In the genomic region with DNA sequence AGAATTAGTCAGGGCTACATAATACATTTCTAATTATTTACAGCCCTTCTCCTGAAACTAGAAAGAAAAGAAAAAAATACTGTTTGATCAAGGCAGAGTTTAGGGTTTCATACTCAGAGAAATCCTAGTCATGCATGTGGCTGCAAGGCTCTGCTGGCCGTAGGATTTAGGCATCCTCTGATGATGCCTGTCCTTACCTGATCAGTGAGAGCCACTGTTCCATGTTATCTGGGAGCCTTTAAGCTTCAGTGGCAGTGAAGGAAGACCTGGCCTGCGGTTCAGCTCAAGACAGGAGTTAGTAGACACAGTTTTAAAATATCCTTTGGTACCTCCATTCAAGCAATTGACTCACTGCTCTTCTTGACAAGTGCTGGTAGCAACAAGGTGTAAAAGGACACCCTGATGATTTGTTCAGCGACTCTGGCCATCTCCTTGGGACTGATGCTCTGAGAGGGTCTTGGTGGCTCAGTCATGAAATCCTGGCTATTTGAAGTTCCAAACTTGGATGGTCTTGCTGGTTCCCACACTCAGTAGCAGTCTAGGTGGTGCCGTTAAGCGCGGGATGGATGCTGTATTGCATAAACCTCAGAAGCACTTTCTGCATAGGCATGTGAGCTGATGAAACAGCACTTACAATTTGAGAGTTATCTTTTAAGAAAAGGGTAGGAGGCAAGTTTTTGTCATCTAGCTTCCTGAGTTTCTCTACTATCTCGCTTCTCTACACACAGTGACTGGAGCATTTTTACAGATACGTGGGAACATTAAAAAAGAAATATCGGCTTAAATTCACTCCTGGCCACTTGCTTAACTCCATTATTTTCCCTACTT, we compare ENCODE assay signal across 17 cellular contexts.
DNase-seq lines count a peak whose midpoint lies in the region; ATAC-seq and TF ChIP-seq lines count a peak whose summit lies in the region.
"Had no signal": no experiment of that assay in that cellular context is flagged by ENCODE, and none has a peak within 500 bp of the region (broad histone marks: within the 10 kb centered on the region; RNA-seq: fewer than 3 reads in every experiment).

No MANE protein-coding gene starts in this region.

- no peak for DNase-seq in activated CD4-positive, alpha-beta T cell treated with anti-CD3 and anti-CD28 coated beads, Interleukin-2, amount 10 ng/mL, durations not matched to agents 24 days and 14 days
- no peak for DNase-seq in activated CD4-positive, alpha-beta T cell treated with anti-CD3 and anti-CD28 coated beads, Interleukin-2, amount 50 U/mL, for 1 hour
- DNase-seq in activated B cell treated with CpG ODN at 0.5 μM for 24 hours: no peak
- peak; percentile 71 for DNase-seq in fibroblast of villous mesenchyme (ENCODE audit: low read depth)
- DNase-seq in stimulated activated naive B cell treated with anti-CD40 and anti-IgM and Interleukin-4, amounts not matched to agents 10 μg/mL and 1 μg/mL and 100 μg/mL, for 72 hours: no peak
- no peak for DNase-seq in kidney glomerular epithelial cell (lab: John Stamatoyannopoulos, UW)
- no peak for DNase-seq in activated T-helper 1 cell treated with anti-CD3 and anti-CD28 coated beads, Interleukin-12 subunit alpha, Interleukin-12 subunit beta, Interleukin-2, Interleukin-4 antibody, amounts not matched to agents 30 ng/mL and 10 ng/mL and 1 ng/mL, durations not matched to agents 14 hours and 24 hours and 36 hours (ENCODE audit: low spot score)
- DNase-seq: activated CD4-positive, alpha-beta memory T cell treated with anti-CD3 and anti-CD28 coated beads, Interleukin-2, amount 10 ng/mL, durations not matched to agents 7 days and 5 days; CD4-positive, alpha-beta memory T cell; esophagus squamous epithelium; H9; natural killer cell; NCI-H187 treated with DMSO at 0.1 percent for 48 hours; NCI-H510A had no signal

- no peaks in the 10 kb centered on the region for H3K9me3 Mint-ChIP-seq in activated CD4-positive, alpha-beta T cell treated with anti-CD3 and anti-CD28 coated beads, Interleukin-2, amount 10 ng/mL, durations not matched to agents 24 days and 14 days
- H3K9me3 Mint-ChIP-seq in activated B cell treated with CpG ODN at 0.5 μM for 24 hours: no peaks in the 10 kb centered on the region
- no peaks in the 10 kb centered on the region for H3K9me3 Mint-ChIP-seq in stimulated activated naive B cell treated with anti-CD40 and anti-IgM and Interleukin-4, amounts not matched to agents 10 μg/mL and 1 μg/mL and 100 μg/mL, for 72 hours
- H3K9me3 Mint-ChIP-seq in activated T-helper 1 cell treated with anti-CD3 and anti-CD28 coated beads, Interleukin-12 subunit alpha, Interleukin-12 subunit beta, Interleukin-2, Interleukin-4 antibody, amounts not matched to agents 30 ng/mL and 10 ng/mL and 1 ng/mL, durations not matched to agents 14 hours and 24 hours and 36 hours: no peaks in the 10 kb centered on the region
- H3K9me3 Mint-ChIP-seq: activated CD4-positive, alpha-beta memory T cell treated with anti-CD3 and anti-CD28 coated beads, Interleukin-2, amount 10 ng/mL, durations not matched to agents 7 days and 5 days; CD4-positive, alpha-beta memory T cell; H9; natural killer cell had no signal

- POLR2A ChIA-PET in activated B cell treated with CpG ODN at 0.5 μM for 24 hours (lab: Charles Lee): interaction anchor here (2.4 kb wide), 1 partner anchor 163 kb away, joined by 16 read pairs; the partner anchor contains the start of gene SAMD4A

- H3K36me3 Mint-ChIP-seq in activated CD4-positive, alpha-beta T cell treated with anti-CD3 and anti-CD28 coated beads, Interleukin-2, amount 10 ng/mL, durations not matched to agents 24 days and 14 days (ENCODE audit: low read depth): no peaks in the 10 kb centered on the region
- no peaks in the 10 kb centered on the region for H3K36me3 Mint-ChIP-seq in activated B cell treated with CpG ODN at 0.5 μM for 24 hours (ENCODE audit: low read depth)
- H3K36me3 Mint-ChIP-seq in stimulated activated naive B cell treated with anti-CD40 and anti-IgM and Interleukin-4, amounts not matched to agents 10 μg/mL and 1 μg/mL and 100 μg/mL, for 72 hours: no peaks in the 10 kb centered on the region
- no peaks in the 10 kb centered on the region for H3K36me3 Mint-ChIP-seq in activated T-helper 1 cell treated with anti-CD3 and anti-CD28 coated beads, Interleukin-12 subunit alpha, Interleukin-12 subunit beta, Interleukin-2, Interleukin-4 antibody, amounts not matched to agents 30 ng/mL and 10 ng/mL and 1 ng/mL, durations not matched to agents 14 hours and 24 hours and 36 hours (ENCODE audit: low read depth)
- H3K36me3 Mint-ChIP-seq: CD4-positive, alpha-beta memory T cell; natural killer cell had no signal

- intact Hi-C loops in activated CD4-positive, alpha-beta T cell treated with anti-CD3 and anti-CD28 coated beads, Interleukin-2, amount 10 ng/mL, durations not matched to agents 24 days and 14 days (cut with micrococcal nuclease): no loop called here
- intact Hi-C loops in activated B cell treated with CpG ODN at 0.5 μM for 24 hours (cut with micrococcal nuclease): no loop called here
- intact Hi-C loops in activated T-helper 1 cell treated with anti-CD3 and anti-CD28 coated beads, Interleukin-12 subunit alpha, Interleukin-12 subunit beta, Interleukin-2, Interleukin-4 antibody, amounts not matched to agents 30 ng/mL and 10 ng/mL and 1 ng/mL, durations not matched to agents 14 hours and 24 hours and 36 hours (cut with micrococcal nuclease): loop anchor here (2.0 kb wide), 2 partner anchors 14 kb away; no protein-coding TSS in a partner anchor

- peaks cover 37% of the 10 kb centered on the region for H3K4me1 Mint-ChIP-seq in activated CD4-positive, alpha-beta T cell treated with anti-CD3 and anti-CD28 coated beads, Interleukin-2, amount 10 ng/mL, durations not matched to agents 24 days and 14 days
- H3K4me1 Mint-ChIP-seq in activated B cell treated with CpG ODN at 0.5 μM for 24 hours: peaks cover 22% of the 10 kb centered on the region
- peaks cover 19 to 22% of the 10 kb centered on the region in 2 donors for H3K4me1 Mint-ChIP-seq in stimulated activated naive B cell treated with anti-CD40 and anti-IgM and Interleukin-4, amounts not matched to agents 10 μg/mL and 1 μg/mL and 100 μg/mL, for 72 hours
- H3K4me1 Mint-ChIP-seq in activated T-helper 1 cell treated with anti-CD3 and anti-CD28 coated beads, Interleukin-12 subunit alpha, Interleukin-12 subunit beta, Interleukin-2, Interleukin-4 antibody, amounts not matched to agents 30 ng/mL and 10 ng/mL and 1 ng/mL, durations not matched to agents 14 hours and 24 hours and 36 hours (ENCODE audit: low read depth): peaks cover 33% of the 10 kb centered on the region

- H3K27ac Mint-ChIP-seq in activated CD4-positive, alpha-beta T cell treated with anti-CD3 and anti-CD28 coated beads, Interleukin-2, amount 10 ng/mL, durations not matched to agents 24 days and 14 days: no peak overlapping the region
- H3K27ac Mint-ChIP-seq in activated B cell treated with CpG ODN at 0.5 μM for 24 hours: peak overlapping the region; percentile 44
- peak overlapping the region; percentile 65 for H3K27ac Mint-ChIP-seq in stimulated activated naive B cell treated with anti-CD40 and anti-IgM and Interleukin-4, amounts not matched to agents 10 μg/mL and 1 μg/mL and 100 μg/mL, for 72 hours
- no peak overlapping the region for H3K27ac Mint-ChIP-seq in activated T-helper 1 cell treated with anti-CD3 and anti-CD28 coated beads, Interleukin-12 subunit alpha, Interleukin-12 subunit beta, Interleukin-2, Interleukin-4 antibody, amounts not matched to agents 30 ng/mL and 10 ng/mL and 1 ng/mL, durations not matched to agents 14 hours and 24 hours and 36 hours
- H3K27ac Mint-ChIP-seq: activated CD4-positive, alpha-beta memory T cell treated with anti-CD3 and anti-CD28 coated beads, Interleukin-2, amount 10 ng/mL, durations not matched to agents 7 days and 5 days; H9; natural killer cell had no signal

- ATAC-seq in activated B cell treated with CpG ODN at 0.5 μM for 24 hours (ENCODE audit: low read depth): no peak
- ATAC-seq in stimulated activated naive B cell treated with anti-CD40 and anti-IgM and Interleukin-4, amounts not matched to agents 10 μg/mL and 1 μg/mL and 100 μg/mL, for 72 hours (replicated peaks): no peak
- ATAC-seq in HG02885 (IDR thresholded peaks at IDR 0.05; ENCODE audit: poor library complexity, unreplicated experiment): no peak
- ATAC-seq: natural killer cell, SK-N-SH treated with all-trans-retinoic acid at 6 μM for 48 hours had no signal

- no peak overlapping the region for H3K4me3 ChIP-seq in fibroblast of villous mesenchyme (ENCODE audit: low read depth, low read length)
- H3K4me3 ChIP-seq: thoracic aorta had no signal

- H3K4me3 Mint-ChIP-seq in activated CD4-positive, alpha-beta T cell treated with anti-CD3 and anti-CD28 coated beads, Interleukin-2, amount 10 ng/mL, durations not matched to agents 24 days and 14 days: peak overlapping the region; percentile 70
- no peak overlapping the region for H3K4me3 Mint-ChIP-seq in activated B cell treated with CpG ODN at 0.5 μM for 24 hours
- no peak overlapping the region for H3K4me3 Mint-ChIP-seq in stimulated activated naive B cell treated with anti-CD40 and anti-IgM and Interleukin-4, amounts not matched to agents 10 μg/mL and 1 μg/mL and 100 μg/mL, for 72 hours
- H3K4me3 Mint-ChIP-seq in activated T-helper 1 cell treated with anti-CD3 and anti-CD28 coated beads, Interleukin-12 subunit alpha, Interleukin-12 subunit beta, Interleukin-2, Interleukin-4 antibody, amounts not matched to agents 30 ng/mL and 10 ng/mL and 1 ng/mL, durations not matched to agents 14 hours and 24 hours and 36 hours: no peak overlapping the region
- H3K4me3 Mint-ChIP-seq: activated CD4-positive, alpha-beta memory T cell treated with anti-CD3 and anti-CD28 coated beads, Interleukin-2, amount 10 ng/mL, durations not matched to agents 7 days and 5 days; H9; natural killer cell had no signal

- CTCF ChIA-PET in activated B cell treated with CpG ODN at 0.5 μM for 24 hours (lab: Charles Lee): interaction anchor here (1.8 kb wide), 1 partner anchor 165 kb away, joined by 3 read pairs; no protein-coding TSS in a partner anchor

- TF ChIP-seq CTCF in activated B cell treated with CpG ODN at 0.5 μM for 24 hours (IDR thresholded peaks at IDR 0.05): no peak
- TF ChIP-seq CTCF in fibroblast of villous mesenchyme (IDR thresholded peaks at IDR 0.05; ENCODE audit: insufficient read depth, low read depth, low read length): no peak

- H3K27me3 Mint-ChIP-seq in activated CD4-positive, alpha-beta T cell treated with anti-CD3 and anti-CD28 coated beads, Interleukin-2, amount 10 ng/mL, durations not matched to agents 24 days and 14 days: peaks cover 36% of the 10 kb centered on the region
- no peaks in the 10 kb centered on the region for H3K27me3 Mint-ChIP-seq in activated B cell treated with CpG ODN at 0.5 μM for 24 hours
- no peaks in the 10 kb centered on the region for H3K27me3 Mint-ChIP-seq in stimulated activated naive B cell treated with anti-CD40 and anti-IgM and Interleukin-4, amounts not matched to agents 10 μg/mL and 1 μg/mL and 100 μg/mL, for 72 hours
- H3K27me3 Mint-ChIP-seq in activated T-helper 1 cell treated with anti-CD3 and anti-CD28 coated beads, Interleukin-12 subunit alpha, Interleukin-12 subunit beta, Interleukin-2, Interleukin-4 antibody, amounts not matched to agents 30 ng/mL and 10 ng/mL and 1 ng/mL, durations not matched to agents 14 hours and 24 hours and 36 hours (ENCODE audit: insufficient read depth): peaks cover 46% of the 10 kb centered on the region

Comparison
In these comparisons a context has a peak if more than half of its experiments do, and no peak if none do; other contexts are left out.
1. H3K27ac Mint-ChIP-seq: peak in activated B cell treated with CpG ODN at 0.5 μM for 24 hours (single experiment) and stimulated activated naive B cell treated with anti-CD40 and anti-IgM and Interleukin-4, amounts not matched to agents 10 μg/mL and 1 μg/mL and 100 μg/mL, for 72 hours (single experiment); none in activated CD4-positive, alpha-beta T cell treated with anti-CD3 and anti-CD28 coated beads, Interleukin-2, amount 10 ng/mL, durations not matched to agents 24 days and 14 days (single experiment) and activated T-helper 1 cell treated with anti-CD3 and anti-CD28 coated beads, Interleukin-12 subunit alpha, Interleukin-12 subunit beta, Interleukin-2, Interleukin-4 antibody, amounts not matched to agents 30 ng/mL and 10 ng/mL and 1 ng/mL, durations not matched to agents 14 hours and 24 hours and 36 hours (single experiment).